ENCODE assay signal across 8 cellular contexts in genomic region chr3:28915711-28916481, GRCh38.
A peak's percentile ranks its signal among the peaks of the same experiment; 100 is the strongest.
DNase-seq lines count a peak whose midpoint lies in the region; TF ChIP-seq lines count a peak whose summit lies in the region.

No MANE protein-coding gene starts in this region.

- H3K27ac ChIP-seq in epithelial cell of prostate: no peak overlapping the region

- peaks cover 16% of the 10 kb centered on the region for H3K4me1 Mint-ChIP-seq in osteocyte (ENCODE audit: unreplicated experiment)

- no peak overlapping the region for H3K27ac Mint-ChIP-seq in osteocyte (ENCODE audit: unreplicated experiment)

- no peaks in the 10 kb centered on the region for H3K9me3 Mint-ChIP-seq in osteocyte (ENCODE audit: unreplicated experiment)

- no peaks in the 10 kb centered on the region for H3K36me3 Mint-ChIP-seq in osteocyte (ENCODE audit: unreplicated experiment)

- peak; percentile 54 for TF ChIP-seq CTCF in osteocyte (IDR thresholded peaks at IDR 0.05)

- DNase-seq in DMS53 (lab: John Stamatoyannopoulos, UW) (peak; percentile 32), DMS53 treated with DMSO at 0.1 percent for 48 hours (lab: John Stamatoyannopoulos, UW; ENCODE audit: unreplicated experiment) (no peak), NCI-H748 treated with DMSO at 0.1 percent for 48 hours (lab: John Stamatoyannopoulos, UW) (peak; percentile 2), epithelial cell of prostate (ENCODE audit: low read depth, low spot score) (peak; percentile 74), osteocyte (ENCODE audit: extremely low spot score, unreplicated experiment) (no peak), mesenteric fat pad (ENCODE audit: low spot score) (no peak), NCI-H1105 treated with DMSO at 0.1 percent for 48 hours (lab: John Stamatoyannopoulos, UW) (no peak), GF-D8 (lab: John Stamatoyannopoulos, UW) (no peak)

- peak overlapping the region; percentile 51 for H3K4me3 Mint-ChIP-seq in osteocyte (ENCODE audit: unreplicated experiment)

- peaks cover 2% of the 10 kb centered on the region for H3K27me3 Mint-ChIP-seq in osteocyte (ENCODE audit: unreplicated experiment)

Comparison
In these comparisons a context has a peak if more than half of its experiments do, and no peak if none do; other contexts are left out.
1. DNase-seq: peak in DMS53 (single experiment), NCI-H748 treated with DMSO at 0.1 percent for 48 hours (single experiment) and epithelial cell of prostate (single experiment); none in DMS53 treated with DMSO at 0.1 percent for 48 hours (single experiment), osteocyte (single experiment), mesenteric fat pad (single experiment), NCI-H1105 treated with DMSO at 0.1 percent for 48 hours (single experiment) and GF-D8 (single experiment).